ENCODE assay signal across 8 cellular contexts in the genomic region with DNA sequence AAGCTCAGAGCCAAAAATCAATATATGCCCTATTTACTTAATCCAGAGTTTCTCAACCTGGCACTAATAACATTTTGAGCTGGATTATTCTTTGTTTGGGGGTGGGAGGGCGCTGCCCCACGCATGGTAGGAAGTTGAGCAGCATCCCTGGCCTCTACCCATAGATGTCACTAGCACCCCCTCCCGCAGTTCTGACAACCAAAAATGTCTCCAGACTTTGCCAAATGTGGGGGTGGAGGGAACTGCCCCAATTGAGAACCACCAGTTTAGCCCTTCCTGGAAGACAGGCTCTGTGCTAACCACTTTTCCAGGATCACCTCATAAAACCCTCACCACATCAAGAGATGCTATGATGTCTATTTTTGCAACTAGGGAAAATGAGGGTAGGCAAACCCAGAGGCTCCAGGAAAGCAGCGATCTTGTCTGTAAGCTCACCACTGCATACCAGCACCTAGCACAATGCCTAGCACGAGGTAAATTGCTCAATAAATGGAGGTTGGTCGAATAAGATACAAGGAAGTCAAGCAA. TPM values are rescaled to one million over a fixed set of nuclear protein-coding genes. Genes with fewer than 3 reads are reported as not detected.
DNase-seq lines count a peak whose midpoint lies in the region; ATAC-seq lines count a peak whose summit lies in the region.

No MANE protein-coding gene starts in this region.

- H3K36me3 ChIP-seq in iPS-15b (ENCODE audit: control insufficient read depth, insufficient read depth, low read length): peaks cover 18% of the 10 kb centered on the region

- H3K9me3 ChIP-seq in iPS-15b (ENCODE audit: control insufficient read depth, insufficient read depth, low read length): no peaks in the 10 kb centered on the region

- peak; percentile 82 for DNase-seq in activated CD4-positive, alpha-beta T cell treated with anti-CD3 and anti-CD28 coated beads for 36 hours
- DNase-seq in activated CD4-positive, alpha-beta T cell treated with anti-CD3 and anti-CD28 coated beads, Interleukin-2, amount 50 U/mL, for 1 hour: no peak
- DNase-seq in NCI-H524 treated with DMSO at 0.1 percent for 48 hours (lab: John Stamatoyannopoulos, UW) (peak; percentile 22), DMS53 (lab: John Stamatoyannopoulos, UW) (no peak)
- DNase-seq in activated naive CD4-positive, alpha-beta T cell treated with anti-CD3 and anti-CD28 coated beads for 36 hours: peak; percentile 82
- peak; percentile 55 to 61 for DNase-seq in stimulated activated CD4-positive, alpha-beta T cell treated with anti-CD3 and anti-CD28 coated beads, Interleukin-15, amount 100 ng/mL, for 48 hours (ENCODE audit: low read depth in 2 of 2)

- POLR2A ChIA-PET in activated CD4-positive, alpha-beta T cell treated with anti-CD3 and anti-CD28 coated beads for 36 hours (lab: Charles Lee): interaction anchor here (0.5 to 4.4 kb wide), 9 partner anchors 10 to 213 kb away, joined by 3 to 48 read pairs (median 3); a partner anchor contains a TSS

- peak; percentile 13 for ATAC-seq in activated CD4-positive, alpha-beta T cell treated with anti-CD3 and anti-CD28 coated beads for 36 hours
- ATAC-seq in HG02759 (IDR thresholded peaks at IDR 0.05; ENCODE audit: unreplicated experiment): no peak

- peaks cover 44% of the 10 kb centered on the region for H3K36me3 Mint-ChIP-seq in activated CD4-positive, alpha-beta T cell treated with anti-CD3 and anti-CD28 coated beads for 36 hours (ENCODE audit: low read depth)
- peaks cover 40% of the 10 kb centered on the region for H3K36me3 Mint-ChIP-seq in activated naive CD4-positive, alpha-beta T cell treated with anti-CD3 and anti-CD28 coated beads for 36 hours (ENCODE audit: low read depth)

- no peaks in the 10 kb centered on the region for H3K27me3 Mint-ChIP-seq in activated CD4-positive, alpha-beta T cell treated with anti-CD3 and anti-CD28 coated beads for 36 hours
- no peaks in the 10 kb centered on the region for H3K27me3 Mint-ChIP-seq in activated naive CD4-positive, alpha-beta T cell treated with anti-CD3 and anti-CD28 coated beads for 36 hours (ENCODE audit: low read depth)

- intact Hi-C loops in activated CD4-positive, alpha-beta T cell treated with anti-CD3 and anti-CD28 coated beads for 36 hours (cut with DNase I, micrococcal nuclease): loop anchor here (1.0 to 5.0 kb wide), 3 partner anchors 10 to 746 kb away; a partner anchor contains a TSS
- intact Hi-C loops in activated naive CD4-positive, alpha-beta T cell treated with anti-CD3 and anti-CD28 coated beads for 36 hours (cut with micrococcal nuclease): loop anchor here (1.0 to 5.0 kb wide), 4 partner anchors 9 to 419 kb away; a partner anchor contains a TSS

- H3K27me3 ChIP-seq in iPS-15b (ENCODE audit: control insufficient read depth, insufficient read depth, low read length): no peaks in the 10 kb centered on the region

- H3K4me3 ChIP-seq in iPS-15b (ENCODE audit: low read depth, low read length): peak overlapping the region; percentile 76

- peaks cover 42% of the 10 kb centered on the region for H3K4me1 Mint-ChIP-seq in activated CD4-positive, alpha-beta T cell treated with anti-CD3 and anti-CD28 coated beads for 36 hours
- H3K4me1 Mint-ChIP-seq in activated naive CD4-positive, alpha-beta T cell treated with anti-CD3 and anti-CD28 coated beads for 36 hours (ENCODE audit: low read depth): peaks cover 36% of the 10 kb centered on the region

- H3K27ac Mint-ChIP-seq in activated CD4-positive, alpha-beta T cell treated with anti-CD3 and anti-CD28 coated beads for 36 hours: peak overlapping the region; percentile 95
- peak overlapping the region; percentile 97 for H3K27ac Mint-ChIP-seq in activated naive CD4-positive, alpha-beta T cell treated with anti-CD3 and anti-CD28 coated beads for 36 hours

- H3K4me1 ChIP-seq in iPS-15b (ENCODE audit: control insufficient read depth, insufficient read depth, low read length): peaks cover 3% of the 10 kb centered on the region

- H3K9ac ChIP-seq in iPS-15b (ENCODE audit: low read depth, low read length): peak overlapping the region; percentile 95

- CTCF ChIA-PET in activated CD4-positive, alpha-beta T cell treated with anti-CD3 and anti-CD28 coated beads for 36 hours (lab: Charles Lee): interaction anchor here (0.7 to 3.9 kb wide), 16 partner anchors 10 to 150 kb away, joined by 3 to 36 read pairs (median 4); a partner anchor contains a TSS
- CTCF ChIA-PET in activated naive CD4-positive, alpha-beta T cell treated with anti-CD3 and anti-CD28 coated beads for 36 hours (lab: Charles Lee): interaction anchor here (0.6 to 2.0 kb wide), 13 partner anchors 9 to 114 kb away, joined by 3 to 17 read pairs (median 6); a partner anchor contains a TSS

- H3K4me3 Mint-ChIP-seq in activated CD4-positive, alpha-beta T cell treated with anti-CD3 and anti-CD28 coated beads for 36 hours: peak overlapping the region; percentile 92
- peak overlapping the region; percentile 93 for H3K4me3 Mint-ChIP-seq in activated naive CD4-positive, alpha-beta T cell treated with anti-CD3 and anti-CD28 coated beads for 36 hours

- H3K9me3 Mint-ChIP-seq in activated CD4-positive, alpha-beta T cell treated with anti-CD3 and anti-CD28 coated beads for 36 hours (ENCODE audit: low read depth): no peaks in the 10 kb centered on the region
- no peaks in the 10 kb centered on the region for H3K9me3 Mint-ChIP-seq in activated naive CD4-positive, alpha-beta T cell treated with anti-CD3 and anti-CD28 coated beads for 36 hours

RNA-seq across cellular contexts. Expression of a gene that starts 1.1 kb away (rescaled TPM):
- total RNA-seq in activated CD4-positive, alpha-beta T cell treated with anti-CD3 and anti-CD28 coated beads for 36 hours: 100 to 1,000 TPM; 160 to 215 TPM
- total RNA-seq in activated naive CD4-positive, alpha-beta T cell treated with anti-CD3 and anti-CD28 coated beads for 36 hours: 100 to 1,000 TPM; 119 to 126 TPM

RNA-seq across cellular contexts. Expression of a gene that starts 3.9 kb away (rescaled TPM):
- 10 to 100 TPM; 53.7 to 61.9 TPM for total RNA-seq in activated CD4-positive, alpha-beta T cell treated with anti-CD3 and anti-CD28 coated beads for 36 hours
- total RNA-seq in activated naive CD4-positive, alpha-beta T cell treated with anti-CD3 and anti-CD28 coated beads for 36 hours: 10 to 100 TPM; 47.7 TPM

RNA-seq across cellular contexts. Expression of a gene that starts 9.7 kb away (rescaled TPM):
- 100 to 1,000 TPM in 1 of 2 experiments, 10 to 100 TPM in 1; 84.8 to 101 TPM for total RNA-seq in activated CD4-positive, alpha-beta T cell treated with anti-CD3 and anti-CD28 coated beads for 36 hours
- 10 to 100 TPM; 80.7 to 81.1 TPM for total RNA-seq in activated naive CD4-positive, alpha-beta T cell treated with anti-CD3 and anti-CD28 coated beads for 36 hours

RNA-seq across cellular contexts. Expression of a gene that starts 18.2 kb away (rescaled TPM):
- not detected for total RNA-seq in activated CD4-positive, alpha-beta T cell treated with anti-CD3 and anti-CD28 coated beads for 36 hours
- not detected for total RNA-seq in activated naive CD4-positive, alpha-beta T cell treated with anti-CD3 and anti-CD28 coated beads for 36 hours

RNA-seq across cellular contexts. Expression of a gene that starts 37.0 kb away (rescaled TPM):
- 1 to 10 TPM; 8.3 to 8.8 TPM for total RNA-seq in activated CD4-positive, alpha-beta T cell treated with anti-CD3 and anti-CD28 coated beads for 36 hours
- total RNA-seq in activated naive CD4-positive, alpha-beta T cell treated with anti-CD3 and anti-CD28 coated beads for 36 hours: 1 to 10 TPM; 7.2 to 8.7 TPM

Comparison
In these comparisons a context has a peak if more than half of its experiments do, and no peak if none do; other contexts are left out.
1. DNase-seq: peak in activated CD4-positive, alpha-beta T cell treated with anti-CD3 and anti-CD28 coated beads for 36 hours (single experiment), NCI-H524 treated with DMSO at 0.1 percent for 48 hours (single experiment), activated naive CD4-positive, alpha-beta T cell treated with anti-CD3 and anti-CD28 coated beads for 36 hours (single experiment) and stimulated activated CD4-positive, alpha-beta T cell treated with anti-CD3 and anti-CD28 coated beads, Interleukin-15, amount 100 ng/mL, for 48 hours (2 of 2); none in activated CD4-positive, alpha-beta T cell treated with anti-CD3 and anti-CD28 coated beads, Interleukin-2, amount 50 U/mL, for 1 hour (single experiment) and DMS53 (single experiment).